ENCODE assay signal across 2 cellular contexts in genomic region chr16:67676939-67677338, GRCh38.
A peak's percentile ranks its signal among the peaks of the same experiment; 100 is the strongest.
TF ChIP-seq lines count a peak whose summit lies in the region.

No MANE protein-coding gene starts in this region.

TF ChIP-seq in endothelial cell of umbilical vein, 7 proteins besides CTCF, POLR2A, EP300 and RAD21:
- TF ChIP-seq POLR2AphosphoS5 (IDR thresholded peaks at IDR 0.05; ENCODE audit: insufficient read depth, low read depth, low read length) (peak; percentile 1), GATA2 (IDR thresholded peaks at IDR 0.05; ENCODE audit: insufficient read depth, insufficient read length, low read depth, low read length) (no peak), MAX (IDR thresholded peaks at IDR 0.05; ENCODE audit: insufficient read depth, insufficient read length) (no peak), FOS (IDR thresholded peaks at IDR 0.05; ENCODE audit: borderline replicate concordance, insufficient read depth, low read length) (no peak), EZH2 (IDR thresholded peaks at IDR 0.05; ENCODE audit: borderline replicate concordance, low read depth, low read length, severe bottlenecking) (no peak), MYC (IDR thresholded peaks at IDR 0.05; ENCODE audit: low read depth, low read length) (no peak)

TF ChIP-seq in SK-N-SH treated with all-trans-retinoic acid at 6 μM for 48 hours, 23 proteins besides CTCF, POLR2A, EP300 and RAD21:
- TF ChIP-seq POU6F1 (CRISPR knock-in tag; IDR thresholded peaks at IDR 0.05; ENCODE audit: borderline replicate concordance, low read depth), result no peak
- no peak for TF ChIP-seq ZFP3 (CRISPR knock-in tag; IDR thresholded peaks at IDR 0.05)
